23 cellular contexts compared by ENCODE assay signal in genomic region chr22:28426346-28427132, GRCh38.
DNase-seq lines count a peak whose midpoint lies in the region; ATAC-seq and TF ChIP-seq lines count a peak whose summit lies in the region.
"Had no signal": no experiment of that assay in that cellular context is flagged by ENCODE, and none has a peak within 500 bp of the region (broad histone marks: within the 10 kb centered on the region; RNA-seq: fewer than 3 reads in every experiment).

No MANE protein-coding gene starts in this region.

- POLR2A ChIA-PET in Caco-2 (lab: Charles Lee) (no interaction called here), SK-N-SH (lab: Yijun Ruan, JAX) (no interaction called here)

- peaks cover 9% of the 10 kb centered on the region for H3K79me1 ChIP-seq in trophoblast cell (ENCODE audit: low read length)

- no peak overlapping the region for H3K9ac ChIP-seq in SK-N-SH
- no peak overlapping the region for H3K9ac ChIP-seq in trophoblast cell (ENCODE audit: low read length)

- no peaks in the 10 kb centered on the region for H3K27me3 ChIP-seq in Caco-2 (replicated peaks; ENCODE audit: control insufficient read depth, insufficient read depth, low read length)
- H3K27me3 ChIP-seq in SK-N-SH (ENCODE audit: insufficient read depth): no peaks in the 10 kb centered on the region
- no peaks in the 10 kb centered on the region for H3K27me3 ChIP-seq in trophoblast cell (ENCODE audit: insufficient read depth, low read length)
- H3K27me3 ChIP-seq: ovary, right atrium auricular region, transverse colon had no signal

- no peak overlapping the region for H4K12ac ChIP-seq in trophoblast cell (ENCODE audit: low read depth, low read length)

- H3K14ac ChIP-seq in trophoblast cell (ENCODE audit: low read length): no peak overlapping the region

- ATAC-seq in HG02938 (IDR thresholded peaks at IDR 0.05; ENCODE audit: unreplicated experiment): no peak
- no peak for ATAC-seq in GM21360 (IDR thresholded peaks at IDR 0.05; ENCODE audit: unreplicated experiment)
- ATAC-seq: activated CD8-positive, alpha-beta T cell treated with anti-CD3 and anti-CD28 coated beads for 36 hours; esophagus mucosa; left colon; naive thymus-derived CD8-positive, alpha-beta T cell; stimulated activated naive CD8-positive, alpha-beta T cell treated with anti-CD3 and anti-CD28 coated beads, Interleukin-15, amount 100 ng/mL, for 72 hours had no signal

- H4K91ac ChIP-seq in trophoblast cell (ENCODE audit: low read depth, low read length): no peak overlapping the region

- no peak overlapping the region for H2AK5ac ChIP-seq in trophoblast cell (ENCODE audit: low read length)

- peak overlapping the region; percentile 31 for H2BK120ac ChIP-seq in trophoblast cell (ENCODE audit: insufficient read depth, low read length, poor library complexity)

- no peak overlapping the region for H4K8ac ChIP-seq in trophoblast cell (ENCODE audit: low read depth, low read length)

- peak overlapping the region; percentile 25 for H3K4me3 Mint-ChIP-seq in Caco-2 (ENCODE audit: unreplicated experiment)
- H3K4me3 Mint-ChIP-seq in endothelial cell (ENCODE audit: unreplicated experiment): no peak overlapping the region
- H3K4me3 Mint-ChIP-seq: activated CD8-positive, alpha-beta T cell treated with anti-CD3 and anti-CD28 coated beads for 36 hours; activated T-cell treated with anti-CD3 and anti-CD28 coated beads, Interleukin-2, amount 50 U/mL, for 24 hours; naive thymus-derived CD8-positive, alpha-beta T cell; stimulated activated naive CD8-positive, alpha-beta T cell treated with anti-CD3 and anti-CD28 coated beads, Interleukin-15, amount 100 ng/mL, for 72 hours had no signal

- peaks cover 26% of the 10 kb centered on the region for H3K4me1 Mint-ChIP-seq in Caco-2 (ENCODE audit: low read depth, unreplicated experiment)
- H3K4me1 Mint-ChIP-seq in endothelial cell (ENCODE audit: unreplicated experiment): peaks cover 11% of the 10 kb centered on the region
- H3K4me1 Mint-ChIP-seq: stimulated activated naive CD8-positive, alpha-beta T cell treated with anti-CD3 and anti-CD28 coated beads, Interleukin-15, amount 100 ng/mL, for 72 hours had no signal

- H3K18ac ChIP-seq in trophoblast cell (ENCODE audit: low read length): no peak overlapping the region

- BruUV-seq in Caco-2 (replicated peaks; lab: Mats Ljungman, UMichigan): no TSS peak

- H3K27ac ChIP-seq in SK-N-SH (ENCODE audit: low read depth in 2 of 2, low read length in 1 of 2) (peak overlapping the region; percentile 19 to 43; a peak in 3 of 4 replicates), trophoblast cell (ENCODE audit: low read depth, low read length) (peak overlapping the region; percentile 51)
- H3K27ac ChIP-seq: ovary, right atrium auricular region, transverse colon had no signal

- CTCF ChIA-PET in Caco-2 (lab: Charles Lee): no interaction called here
- CTCF ChIA-PET in SK-N-SH (lab: Yijun Ruan, JAX): interaction anchor here (0.9 to 1.7 kb wide), 2 partner anchors 177 to 224 kb away, joined by 3 read pairs; no protein-coding TSS in a partner anchor

- H3K4me1 ChIP-seq in Caco-2 (peaks cover 40% of the 10 kb centered on the region), SK-N-SH (ENCODE audit: control insufficient read depth in 1 of 2, insufficient read depth in 2 of 2, low read depth in 1 of 2, low read length in 1 of 2) (peaks cover 3 to 12% of the 10 kb centered on the region in 2 experiments; a peak in 2 of 4 replicates), trophoblast cell (ENCODE audit: control insufficient read depth in 1 of 2, insufficient read depth in 2 of 2, low read length in 2 of 2) (peaks cover 3 to 5% of the 10 kb centered on the region in 2 experiments)
- H3K4me1 ChIP-seq: right atrium auricular region had no signal

- no peaks in the 10 kb centered on the region for H3K9me2 ChIP-seq in SK-N-SH

- no peaks in the 10 kb centered on the region for H3K27me3 Mint-ChIP-seq in Caco-2 (ENCODE audit: insufficient read depth, unreplicated experiment)
- H3K27me3 Mint-ChIP-seq in endothelial cell (ENCODE audit: unreplicated experiment): no peaks in the 10 kb centered on the region
- H3K27me3 Mint-ChIP-seq: activated CD8-positive, alpha-beta T cell treated with anti-CD3 and anti-CD28 coated beads for 36 hours; stimulated activated naive CD8-positive, alpha-beta T cell treated with anti-CD3 and anti-CD28 coated beads, Interleukin-15, amount 100 ng/mL, for 72 hours had no signal

- DNase-seq in Caco-2 (no peak), SK-N-SH (no peak), fibroblast of peridontal ligament (ENCODE audit: extremely low read depth) (peak; percentile 53), trophoblast cell (peak; percentile 14 to 93), ACHN (no peak), endothelial cell (ENCODE audit: low spot score) (no peak)
- DNase-seq: activated CD4-positive, CD25-positive, alpha-beta regulatory T cell treated with anti-CD3 and anti-CD28 coated beads, Interleukin-2, amount 50 U/mL, for 72 hours; activated CD8-positive, alpha-beta T cell treated with anti-CD3 and anti-CD28 coated beads for 36 hours; activated T-cell treated with anti-CD3 and anti-CD28 coated beads, Interleukin-2, amount 50 U/mL, for 24 hours; amniotic stem cell; DMS 273 treated with DMSO at 0.1 percent for 48 hours; left colon; naive thymus-derived CD8-positive, alpha-beta T cell; NCI-H510A; NK-92 treated with Interleukin-12 subunit alpha and Interleukin-12 subunit beta, amount 100 ng/mL, for 24 hours; ovary; SHP77 treated with DMSO at 0.1 percent for 48 hours; stimulated activated naive CD8-positive, alpha-beta T cell treated with anti-CD3 and anti-CD28 coated beads, Interleukin-15, amount 100 ng/mL, for 72 hours; transverse colon had no signal

- H3K36me3 ChIP-seq in Caco-2 (ENCODE audit: control insufficient read depth, insufficient read depth, low read length): no peaks in the 10 kb centered on the region
- no peaks in the 10 kb centered on the region for H3K36me3 ChIP-seq in SK-N-SH (replicated peaks in 1 of 2; ENCODE audit: control insufficient read depth in 1 of 2, insufficient read depth in 2 of 2, low read length in 1 of 2)
- H3K36me3 ChIP-seq in trophoblast cell (ENCODE audit: control insufficient read depth in 1 of 2, insufficient read depth in 2 of 2, low read length in 2 of 2): no peaks in the 10 kb centered on the region
- H3K36me3 ChIP-seq: ovary, right atrium auricular region, transverse colon had no signal

- H3K4ac ChIP-seq in trophoblast cell (ENCODE audit: low read depth, low read length): no peak overlapping the region

- H2AFZ ChIP-seq in SK-N-SH (ENCODE audit: low read depth) (no peak overlapping the region), trophoblast cell (ENCODE audit: insufficient read depth, low read length, poor library complexity) (no peak overlapping the region)

- in situ Hi-C loops in ACHN (cut with HindIII; ENCODE audit: low pct_ligation_motif_present, low pct_unique_long_range_greater_than_20kb, low sequenced_read_pairs): no loop called here

- no peak overlapping the region for H3K23ac ChIP-seq in trophoblast cell (ENCODE audit: low read length)

- no peaks in the 10 kb centered on the region; the same call in 1 of the 2 replicates for H3K79me2 ChIP-seq in SK-N-SH (ENCODE audit: insufficient read depth)
- H3K79me2 ChIP-seq in trophoblast cell (ENCODE audit: control insufficient read depth, insufficient read depth, low read length, poor library complexity): peaks cover 2% of the 10 kb centered on the region

- H3K4me3 ChIP-seq in Caco-2 (ENCODE audit: low read depth, low read length) (no peak overlapping the region), SK-N-SH (ENCODE audit: low read depth in 2 of 2, low read length in 1 of 2) (no peak overlapping the region), trophoblast cell (ENCODE audit: low read depth, low read length) (no peak overlapping the region)
- H3K4me3 ChIP-seq: ovary, right atrium auricular region, transverse colon had no signal

- H2BK12ac ChIP-seq in trophoblast cell (ENCODE audit: low read length): no peak overlapping the region

- H3K9me3 Mint-ChIP-seq in Caco-2 (ENCODE audit: unreplicated experiment) (no peaks in the 10 kb centered on the region), endothelial cell (ENCODE audit: unreplicated experiment) (no peaks in the 10 kb centered on the region)
- H3K9me3 Mint-ChIP-seq: activated CD8-positive, alpha-beta T cell treated with anti-CD3 and anti-CD28 coated beads for 36 hours; activated T-cell treated with anti-CD3 and anti-CD28 coated beads, Interleukin-2, amount 50 U/mL, for 24 hours; naive thymus-derived CD8-positive, alpha-beta T cell; stimulated activated naive CD8-positive, alpha-beta T cell treated with anti-CD3 and anti-CD28 coated beads, Interleukin-15, amount 100 ng/mL, for 72 hours had no signal

- TF ChIP-seq RAD21 in SK-N-SH (IDR thresholded peaks at IDR 0.05; ENCODE audit: low read length): no peak

- intact Hi-C loops in Caco-2 (cut with micrococcal nuclease; ENCODE audit: unreplicated experiment): no loop called here

- H3K9me3 ChIP-seq in Caco-2: no peaks in the 10 kb centered on the region
- H3K9me3 ChIP-seq in SK-N-SH: no peaks in the 10 kb centered on the region
- H3K9me3 ChIP-seq in trophoblast cell (ENCODE audit: insufficient read depth, low read depth, low read length): no peaks in the 10 kb centered on the region
- H3K9me3 ChIP-seq: ovary, right atrium auricular region, transverse colon had no signal

- H3K36me3 Mint-ChIP-seq in Caco-2 (ENCODE audit: insufficient read depth, unreplicated experiment): no peaks in the 10 kb centered on the region
- H3K36me3 Mint-ChIP-seq in endothelial cell (ENCODE audit: low read depth, unreplicated experiment): no peaks in the 10 kb centered on the region
- H3K36me3 Mint-ChIP-seq: naive thymus-derived CD8-positive, alpha-beta T cell had no signal

- H3F3A ChIP-seq in SK-N-SH (replicated peaks; ENCODE audit: insufficient read depth): peaks cover 12% of the 10 kb centered on the region

- TF ChIP-seq EP300 in SK-N-SH (IDR thresholded peaks at IDR 0.05; ENCODE audit: borderline replicate concordance in 1 of 2, low read depth in 1 of 2, low read length in 1 of 2): peak in 1 of 2 experiments; percentile 12; a peak in 1 of 4 replicates

- TF ChIP-seq CTCF in Caco-2 (IDR thresholded peaks at IDR 0.05; ENCODE audit: insufficient read depth in 1 of 2, low read depth in 1 of 2, low read length in 1 of 2, severe bottlenecking in 1 of 2, unreplicated experiment in 1 of 2) (no peak), SK-N-SH (IDR thresholded peaks at IDR 0.05) (no peak), endothelial cell (IDR thresholded peaks at IDR 0.05; ENCODE audit: unreplicated experiment) (no peak)

- H4K20me1 ChIP-seq in SK-N-SH (ENCODE audit: insufficient read depth): no peaks in the 10 kb centered on the region

- H3K27ac Mint-ChIP-seq in Caco-2 (ENCODE audit: unreplicated experiment) (peak overlapping the region; percentile 64), endothelial cell (ENCODE audit: unreplicated experiment) (no peak overlapping the region)
- H3K27ac Mint-ChIP-seq: activated CD8-positive, alpha-beta T cell treated with anti-CD3 and anti-CD28 coated beads for 36 hours; activated T-cell treated with anti-CD3 and anti-CD28 coated beads, Interleukin-2, amount 50 U/mL, for 24 hours; naive thymus-derived CD8-positive, alpha-beta T cell had no signal

- H3K4me2 ChIP-seq in SK-N-SH (peak overlapping the region; percentile 17; the same call in 1 of the 2 replicates), trophoblast cell (ENCODE audit: low read length) (no peak overlapping the region)

- H2BK5ac ChIP-seq in trophoblast cell (ENCODE audit: low read depth, low read length, poor library complexity): no peak overlapping the region

- WGBS in SK-N-SH (ENCODE audit: low lambda C conversion rate): 58% methylated on average over 3 of the region's 3 CpGs
- no CpG with 5 or more reads among the region's 3 CpGs for WGBS in trophoblast cell (ENCODE audit: extremely low coverage, insufficient coverage, insufficient read length)

Comparison
In these comparisons a context has a peak if more than half of its experiments do, and no peak if none do; other contexts are left out.
1. DNase-seq: peak in fibroblast of peridontal ligament (single experiment) and trophoblast cell (2 of 2); none in Caco-2 (0 of 2), SK-N-SH (single experiment), ACHN (single experiment) and endothelial cell (single experiment).